9 cellular contexts compared by ENCODE assay signal in genomic region chr5:10607666-10608442, GRCh38. TPM values are rescaled to one million over a fixed set of nuclear protein-coding genes. Genes with fewer than 3 reads are reported as not detected.
DNase-seq lines count a peak whose midpoint lies in the region; ATAC-seq and TF ChIP-seq lines count a peak whose summit lies in the region.
"Had no signal": no experiment of that assay in that cellular context is flagged by ENCODE, and none has a peak within 500 bp of the region (broad histone marks: within the 10 kb centered on the region; RNA-seq: fewer than 3 reads in every experiment).

No MANE protein-coding gene starts in this region.

- TF ChIP-seq CTCF in right lobe of liver (IDR thresholded peaks at IDR 0.05), result no peak

- H3K4me1 Mint-ChIP-seq in activated T-helper 2 cell treated with anti-CD3 and anti-CD28 coated beads, Interferon-gamma antibody, Interleukin-2, Interleukin-4, amounts not matched to agents 10 μg/mL and 5 μg/mL and 100 μg/mL, durations not matched to agents 14 hours and 24 hours and 36 hours (ENCODE audit: low read depth), result peaks cover 46% of the 10 kb centered on the region

- peak; percentile 61 for DNase-seq in GM04504 (ENCODE audit: low read depth)
- DNase-seq in activated T-helper 2 cell treated with anti-CD3 and anti-CD28 coated beads, Interferon-gamma antibody, Interleukin-2, Interleukin-4, amounts not matched to agents 10 μg/mL and 5 μg/mL and 100 μg/mL, durations not matched to agents 14 hours and 24 hours and 36 hours (ENCODE audit: low spot score), result no peak
- peak in 1 of 3 donors; percentile 33 for DNase-seq in right lobe of liver
- DNase-seq in kidney glomerular epithelial cell (lab: John Stamatoyannopoulos, UW), result no peak
- no peak for DNase-seq in NCI-H345 treated with DMSO at 0.1 percent for 48 hours (lab: John Stamatoyannopoulos, UW; ENCODE audit: unreplicated experiment)
- no peak for DNase-seq in stimulated activated CD4-positive, alpha-beta T cell treated with anti-CD3 and anti-CD28 coated beads, Interleukin-4, amount 100 ng/mL, for 4 hours

- TF ChIP-seq POLR2A in right lobe of liver (IDR thresholded peaks at IDR 0.05), result no peak

- H3K4me3 Mint-ChIP-seq in activated T-helper 2 cell treated with anti-CD3 and anti-CD28 coated beads, Interferon-gamma antibody, Interleukin-2, Interleukin-4, amounts not matched to agents 10 μg/mL and 5 μg/mL and 100 μg/mL, durations not matched to agents 14 hours and 24 hours and 36 hours (ENCODE audit: low read depth), result peak overlapping the region; percentile 77

- peaks cover 12% of the 10 kb centered on the region for H3K36me3 Mint-ChIP-seq in activated T-helper 2 cell treated with anti-CD3 and anti-CD28 coated beads, Interferon-gamma antibody, Interleukin-2, Interleukin-4, amounts not matched to agents 10 μg/mL and 5 μg/mL and 100 μg/mL, durations not matched to agents 14 hours and 24 hours and 36 hours (ENCODE audit: low read depth)

- H3K9me3 Mint-ChIP-seq in activated T-helper 2 cell treated with anti-CD3 and anti-CD28 coated beads, Interferon-gamma antibody, Interleukin-2, Interleukin-4, amounts not matched to agents 10 μg/mL and 5 μg/mL and 100 μg/mL, durations not matched to agents 14 hours and 24 hours and 36 hours, result no peaks in the 10 kb centered on the region

- peak; percentile 59 for ATAC-seq in GM21360 (IDR thresholded peaks at IDR 0.05; ENCODE audit: unreplicated experiment)
- ATAC-seq in HG03520 (IDR thresholded peaks at IDR 0.05; ENCODE audit: unreplicated experiment), result peak; percentile 46
- ATAC-seq in right lobe of liver, result peak; percentile 29 to 50 (median 33)

- 61% methylated on average over 14 of the region's 14 CpGs for WGBS in right lobe of liver (ENCODE audit: insufficient coverage, low coverage, low lambda C conversion rate, missing lambda C conversion rate)

- H3K27ac ChIP-seq in right lobe of liver, result no peak overlapping the region
- H3K27ac ChIP-seq: VCaP had no signal

- H3K27me3 ChIP-seq in right lobe of liver, result no peaks in the 10 kb centered on the region

- H3K4me1 ChIP-seq in right lobe of liver, result peaks cover 0 to 18% (median 6%) of the 10 kb centered on the region in 4 donors

- H3K27ac Mint-ChIP-seq in activated T-helper 2 cell treated with anti-CD3 and anti-CD28 coated beads, Interferon-gamma antibody, Interleukin-2, Interleukin-4, amounts not matched to agents 10 μg/mL and 5 μg/mL and 100 μg/mL, durations not matched to agents 14 hours and 24 hours and 36 hours, result peak overlapping the region; percentile 96

- H3K9me3 ChIP-seq in right lobe of liver, result no peaks in the 10 kb centered on the region

- intact Hi-C loops in activated T-helper 2 cell treated with anti-CD3 and anti-CD28 coated beads, Interferon-gamma antibody, Interleukin-2, Interleukin-4, amounts not matched to agents 10 μg/mL and 5 μg/mL and 100 μg/mL, durations not matched to agents 14 hours and 24 hours and 36 hours (cut with micrococcal nuclease), result loop anchor here (1.0 kb wide), 4 partner anchors 12 to 44 kb away; partner anchors contain the start of gene ANKRD33B
- intact Hi-C loops in right lobe of liver (cut with DNase I), result no loop called here

- no peak overlapping the region for H3K4me3 ChIP-seq in right lobe of liver

- H3K36me3 ChIP-seq in right lobe of liver, result no peaks in the 10 kb centered on the region

- no peaks in the 10 kb centered on the region for H3K27me3 Mint-ChIP-seq in activated T-helper 2 cell treated with anti-CD3 and anti-CD28 coated beads, Interferon-gamma antibody, Interleukin-2, Interleukin-4, amounts not matched to agents 10 μg/mL and 5 μg/mL and 100 μg/mL, durations not matched to agents 14 hours and 24 hours and 36 hours (ENCODE audit: low read depth)

RNA-seq across cellular contexts. Expression of gene ANKRD33B, which starts 44.0 kb away (rescaled TPM):
- total RNA-seq in activated T-helper 2 cell treated with anti-CD3 and anti-CD28 coated beads, Interferon-gamma antibody, Interleukin-2, Interleukin-4, amounts not matched to agents 10 μg/mL and 5 μg/mL and 100 μg/mL, durations not matched to agents 14 hours and 24 hours and 36 hours, result 31.1 and 31.5 TPM in 2 replicates
- 1 to 10 TPM in 1 of 6 experiments, under 1 TPM in 5; 0.16 to 1.3 (median 0.29) TPM for total RNA-seq in right lobe of liver

Comparison
In these comparisons a context has a peak if more than half of its experiments do, and no peak if none do; other contexts are left out.
1. RNA of gene ANKRD33B, which starts 44.0 kb away (total RNA-seq): 31.1 to 31.5 TPM in activated T-helper 2 cell treated with anti-CD3 and anti-CD28 coated beads, Interferon-gamma antibody, Interleukin-2, Interleukin-4, amounts not matched to agents 10 μg/mL and 5 μg/mL and 100 μg/mL, durations not matched to agents 14 hours and 24 hours and 36 hours; 0.16 to 1.3 TPM in right lobe of liver; every median in the first group is over 10 times any median in the second.
2. Peak in every context shown above with its lines, with median percentiles within 50 percentile points of each other: ATAC-seq.